In the genomic region with DNA sequence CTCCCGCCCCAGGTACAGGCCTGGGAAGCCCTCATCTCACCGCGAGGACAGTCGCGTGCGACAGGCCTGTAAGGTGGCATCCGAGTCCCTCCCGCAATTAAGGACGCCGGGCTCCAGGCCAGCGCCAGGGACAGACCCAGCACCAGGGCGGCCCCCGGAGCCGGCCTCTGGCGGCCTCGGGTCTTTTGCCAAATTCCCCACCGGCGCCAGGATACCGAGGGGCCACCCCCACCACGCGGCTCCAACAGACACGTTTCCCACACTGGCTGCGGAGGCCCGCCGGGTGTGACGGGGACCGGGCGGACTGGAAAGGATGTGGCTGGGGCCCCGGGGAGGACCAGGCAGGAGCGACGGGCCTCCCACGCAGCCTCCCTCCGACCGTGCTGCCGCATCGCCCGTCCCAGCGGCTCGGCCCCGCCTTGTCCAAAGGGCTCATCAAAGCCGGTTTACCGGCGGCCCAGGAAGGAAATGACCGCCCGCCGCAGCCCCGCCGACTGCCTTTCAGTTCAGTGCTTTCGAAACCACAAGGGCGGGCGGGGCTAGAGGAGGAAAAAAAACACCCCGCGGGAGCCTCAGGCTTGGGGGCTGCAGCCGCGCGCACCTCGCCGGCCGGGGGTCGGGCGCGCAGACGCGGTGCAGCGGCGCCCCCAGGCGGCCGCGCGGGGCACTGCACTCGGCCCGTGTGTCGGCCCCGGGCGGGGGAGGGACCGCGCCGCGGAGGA, we compare ENCODE assay signal across 1 cellular context.
TF ChIP-seq lines count a peak whose summit lies in the region.

No MANE protein-coding gene starts in this region.

TF ChIP-seq in K562, 482 proteins besides CTCF, POLR2A, EP300 and RAD21 (continued from another document and continues in another):
- TF ChIP-seq, protein P1, sequence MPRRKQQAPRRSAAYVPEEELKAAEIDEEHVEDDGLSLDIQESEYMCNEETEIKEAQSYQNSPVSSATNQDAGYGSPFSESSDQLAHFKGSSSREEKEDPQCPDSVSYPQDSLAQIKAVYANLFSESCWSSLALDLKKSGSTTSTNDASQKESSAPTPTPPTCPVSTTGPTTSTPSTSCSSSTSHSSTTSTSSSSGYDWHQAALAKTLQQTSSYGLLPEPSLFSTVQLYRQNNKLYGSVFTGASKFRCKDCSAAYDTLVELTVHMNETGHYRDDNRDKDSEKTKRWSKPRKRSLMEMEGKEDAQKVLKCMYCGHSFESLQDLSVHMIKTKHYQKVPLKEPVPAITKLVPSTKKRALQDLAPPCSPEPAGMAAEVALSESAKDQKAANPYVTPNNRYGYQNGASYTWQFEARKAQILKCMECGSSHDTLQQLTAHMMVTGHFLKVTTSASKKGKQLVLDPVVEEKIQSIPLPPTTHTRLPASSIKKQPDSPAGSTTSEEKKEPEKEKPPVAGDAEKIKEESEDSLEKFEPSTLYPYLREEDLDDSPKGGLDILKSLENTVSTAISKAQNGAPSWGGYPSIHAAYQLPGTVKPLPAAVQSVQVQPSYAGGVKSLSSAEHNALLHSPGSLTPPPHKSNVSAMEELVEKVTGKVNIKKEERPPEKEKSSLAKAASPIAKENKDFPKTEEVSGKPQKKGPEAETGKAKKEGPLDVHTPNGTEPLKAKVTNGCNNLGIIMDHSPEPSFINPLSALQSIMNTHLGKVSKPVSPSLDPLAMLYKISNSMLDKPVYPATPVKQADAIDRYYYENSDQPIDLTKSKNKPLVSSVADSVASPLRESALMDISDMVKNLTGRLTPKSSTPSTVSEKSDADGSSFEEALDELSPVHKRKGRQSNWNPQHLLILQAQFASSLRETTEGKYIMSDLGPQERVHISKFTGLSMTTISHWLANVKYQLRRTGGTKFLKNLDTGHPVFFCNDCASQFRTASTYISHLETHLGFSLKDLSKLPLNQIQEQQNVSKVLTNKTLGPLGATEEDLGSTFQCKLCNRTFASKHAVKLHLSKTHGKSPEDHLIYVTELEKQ (CRISPR knock-in tag; IDR thresholded peaks at IDR 0.05) = no peak
- TF ChIP-seq ZNF174 (CRISPR knock-in tag; IDR thresholded peaks at IDR 0.05) (no peak), SMAD2 (IDR thresholded peaks at IDR 0.05; ENCODE audit: low read depth, low read length) (no peak), TARDBP (IDR thresholded peaks at IDR 0.05) (no peak), NCOR1 (IDR thresholded peaks at IDR 0.05) (peak; percentile 33; the same call in 1 of the 2 replicates), MBD2 (IDR thresholded peaks at IDR 0.05; ENCODE audit: borderline replicate concordance, low read depth) (no peak), ESRRB (CRISPR knock-in tag; IDR thresholded peaks at IDR 0.05; ENCODE audit: borderline replicate concordance) (no peak), GATAD2A (IDR thresholded peaks at IDR 0.05) (no peak), PURB (CRISPR knock-in tag; IDR thresholded peaks at IDR 0.05; ENCODE audit: low read depth) (no peak), OTX1 (CRISPR knock-in tag; IDR thresholded peaks at IDR 0.05) (no peak), RHOXF2B (CRISPR knock-in tag; conservative IDR thresholded peaks at IDR 0.05) (no peak), PTBP1 (IDR thresholded peaks at IDR 0.05; ENCODE audit: low read depth, low read length) (no peak), JUNB (CRISPR knock-in tag; conservative IDR thresholded peaks at IDR 0.05) (no peak), ZNF77 (CRISPR knock-in tag; IDR thresholded peaks at IDR 0.05) (no peak), DNMT1 (IDR thresholded peaks at IDR 0.05) (no peak), MEF2A (IDR thresholded peaks at IDR 0.05; ENCODE audit: control insufficient read depth, low read depth, low read length) (no peak), LCOR (CRISPR knock-in tag; IDR thresholded peaks at IDR 0.05) (0 out of 2 replicates have a peak, but pooled peaks have one; percentile 48), ZNF79 (CRISPR knock-in tag; IDR thresholded peaks at IDR 0.05; ENCODE audit: low read depth) (no peak), ZNF717 (CRISPR knock-in tag; IDR thresholded peaks at IDR 0.05) (peak; percentile 28; the same call in 1 of the 2 replicates), TAF7 (tag; IDR thresholded peaks at IDR 0.05) (no peak), TCFL5 (CRISPR knock-in tag; conservative IDR thresholded peaks at IDR 0.05) (no peak), CBFA2T3 (IDR thresholded peaks at IDR 0.05) (0 out of 2 replicates have a peak, but pooled peaks have one; percentile 17), POLR2H (tag; IDR thresholded peaks at IDR 0.05; ENCODE audit: low read depth) (no peak; the same call in 1 of the 2 replicates), TCF7L2 (IDR thresholded peaks at IDR 0.05; ENCODE audit: low read depth, low read length) (no peak), ZC3H8 (IDR thresholded peaks at IDR 0.05) (no peak), NFYB (IDR thresholded peaks at IDR 0.05; ENCODE audit: extremely low read depth, insufficient read length) (no peak), ZNF551 (CRISPR knock-in tag; IDR thresholded peaks at IDR 0.05) (no peak), HDGF (IDR thresholded peaks at IDR 0.05) (no peak), ZNF41 (CRISPR knock-in tag; conservative IDR thresholded peaks at IDR 0.05) (no peak), ZNF785 (CRISPR knock-in tag; IDR thresholded peaks at IDR 0.05) (no peak), TEAD1 (CRISPR knock-in tag; IDR thresholded peaks at IDR 0.05) (peak; percentile 4 to 58; a peak in 1 of 4 replicates), MAFF (IDR thresholded peaks at IDR 0.05; ENCODE audit: low read length) (no peak), ARNT (IDR thresholded peaks at IDR 0.05) (no peak), HEY1 (CRISPR knock-in tag; IDR thresholded peaks at IDR 0.05; ENCODE audit: borderline replicate concordance) (no peak), ATF7 (IDR thresholded peaks at IDR 0.05) (peak; percentile 68; the same call in 1 of the 2 replicates), CREB1 (IDR thresholded peaks at IDR 0.05) (no peak), CREB1 (CRISPR knock-in tag; IDR thresholded peaks at IDR 0.05) (no peak; the same call in 1 of the 2 replicates), PHF8 (IDR thresholded peaks at IDR 0.05; ENCODE audit: borderline replicate concordance, low read length) (peak; percentile 49; the same call in 1 of the 2 replicates)
- TF ChIP-seq, protein P2, sequence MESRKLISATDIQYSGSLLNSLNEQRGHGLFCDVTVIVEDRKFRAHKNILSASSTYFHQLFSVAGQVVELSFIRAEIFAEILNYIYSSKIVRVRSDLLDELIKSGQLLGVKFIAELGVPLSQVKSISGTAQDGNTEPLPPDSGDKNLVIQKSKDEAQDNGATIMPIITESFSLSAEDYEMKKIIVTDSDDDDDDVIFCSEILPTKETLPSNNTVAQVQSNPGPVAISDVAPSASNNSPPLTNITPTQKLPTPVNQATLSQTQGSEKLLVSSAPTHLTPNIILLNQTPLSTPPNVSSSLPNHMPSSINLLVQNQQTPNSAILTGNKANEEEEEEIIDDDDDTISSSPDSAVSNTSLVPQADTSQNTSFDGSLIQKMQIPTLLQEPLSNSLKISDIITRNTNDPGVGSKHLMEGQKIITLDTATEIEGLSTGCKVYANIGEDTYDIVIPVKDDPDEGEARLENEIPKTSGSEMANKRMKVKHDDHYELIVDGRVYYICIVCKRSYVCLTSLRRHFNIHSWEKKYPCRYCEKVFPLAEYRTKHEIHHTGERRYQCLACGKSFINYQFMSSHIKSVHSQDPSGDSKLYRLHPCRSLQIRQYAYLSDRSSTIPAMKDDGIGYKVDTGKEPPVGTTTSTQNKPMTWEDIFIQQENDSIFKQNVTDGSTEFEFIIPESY (CRISPR knock-in tag; IDR thresholded peaks at IDR 0.05) = no peak; the same call in 1 of the 2 replicates
- TF ChIP-seq, protein P3, sequence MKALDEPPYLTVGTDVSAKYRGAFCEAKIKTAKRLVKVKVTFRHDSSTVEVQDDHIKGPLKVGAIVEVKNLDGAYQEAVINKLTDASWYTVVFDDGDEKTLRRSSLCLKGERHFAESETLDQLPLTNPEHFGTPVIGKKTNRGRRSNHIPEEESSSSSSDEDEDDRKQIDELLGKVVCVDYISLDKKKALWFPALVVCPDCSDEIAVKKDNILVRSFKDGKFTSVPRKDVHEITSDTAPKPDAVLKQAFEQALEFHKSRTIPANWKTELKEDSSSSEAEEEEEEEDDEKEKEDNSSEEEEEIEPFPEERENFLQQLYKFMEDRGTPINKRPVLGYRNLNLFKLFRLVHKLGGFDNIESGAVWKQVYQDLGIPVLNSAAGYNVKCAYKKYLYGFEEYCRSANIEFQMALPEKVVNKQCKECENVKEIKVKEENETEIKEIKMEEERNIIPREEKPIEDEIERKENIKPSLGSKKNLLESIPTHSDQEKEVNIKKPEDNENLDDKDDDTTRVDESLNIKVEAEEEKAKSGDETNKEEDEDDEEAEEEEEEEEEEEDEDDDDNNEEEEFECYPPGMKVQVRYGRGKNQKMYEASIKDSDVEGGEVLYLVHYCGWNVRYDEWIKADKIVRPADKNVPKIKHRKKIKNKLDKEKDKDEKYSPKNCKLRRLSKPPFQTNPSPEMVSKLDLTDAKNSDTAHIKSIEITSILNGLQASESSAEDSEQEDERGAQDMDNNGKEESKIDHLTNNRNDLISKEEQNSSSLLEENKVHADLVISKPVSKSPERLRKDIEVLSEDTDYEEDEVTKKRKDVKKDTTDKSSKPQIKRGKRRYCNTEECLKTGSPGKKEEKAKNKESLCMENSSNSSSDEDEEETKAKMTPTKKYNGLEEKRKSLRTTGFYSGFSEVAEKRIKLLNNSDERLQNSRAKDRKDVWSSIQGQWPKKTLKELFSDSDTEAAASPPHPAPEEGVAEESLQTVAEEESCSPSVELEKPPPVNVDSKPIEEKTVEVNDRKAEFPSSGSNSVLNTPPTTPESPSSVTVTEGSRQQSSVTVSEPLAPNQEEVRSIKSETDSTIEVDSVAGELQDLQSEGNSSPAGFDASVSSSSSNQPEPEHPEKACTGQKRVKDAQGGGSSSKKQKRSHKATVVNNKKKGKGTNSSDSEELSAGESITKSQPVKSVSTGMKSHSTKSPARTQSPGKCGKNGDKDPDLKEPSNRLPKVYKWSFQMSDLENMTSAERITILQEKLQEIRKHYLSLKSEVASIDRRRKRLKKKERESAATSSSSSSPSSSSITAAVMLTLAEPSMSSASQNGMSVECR (CRISPR knock-in tag; IDR thresholded peaks at IDR 0.05) = no peak
- TF ChIP-seq, protein P4, sequence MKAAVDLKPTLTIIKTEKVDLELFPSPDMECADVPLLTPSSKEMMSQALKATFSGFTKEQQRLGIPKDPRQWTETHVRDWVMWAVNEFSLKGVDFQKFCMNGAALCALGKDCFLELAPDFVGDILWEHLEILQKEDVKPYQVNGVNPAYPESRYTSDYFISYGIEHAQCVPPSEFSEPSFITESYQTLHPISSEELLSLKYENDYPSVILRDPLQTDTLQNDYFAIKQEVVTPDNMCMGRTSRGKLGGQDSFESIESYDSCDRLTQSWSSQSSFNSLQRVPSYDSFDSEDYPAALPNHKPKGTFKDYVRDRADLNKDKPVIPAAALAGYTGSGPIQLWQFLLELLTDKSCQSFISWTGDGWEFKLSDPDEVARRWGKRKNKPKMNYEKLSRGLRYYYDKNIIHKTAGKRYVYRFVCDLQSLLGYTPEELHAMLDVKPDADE (conservative IDR thresholded peaks at IDR 0.05; ENCODE audit: control insufficient read depth, low read depth, low read length) = peak; percentile 21; the same call in 1 of the 2 replicates
- TF ChIP-seq, protein P5, sequence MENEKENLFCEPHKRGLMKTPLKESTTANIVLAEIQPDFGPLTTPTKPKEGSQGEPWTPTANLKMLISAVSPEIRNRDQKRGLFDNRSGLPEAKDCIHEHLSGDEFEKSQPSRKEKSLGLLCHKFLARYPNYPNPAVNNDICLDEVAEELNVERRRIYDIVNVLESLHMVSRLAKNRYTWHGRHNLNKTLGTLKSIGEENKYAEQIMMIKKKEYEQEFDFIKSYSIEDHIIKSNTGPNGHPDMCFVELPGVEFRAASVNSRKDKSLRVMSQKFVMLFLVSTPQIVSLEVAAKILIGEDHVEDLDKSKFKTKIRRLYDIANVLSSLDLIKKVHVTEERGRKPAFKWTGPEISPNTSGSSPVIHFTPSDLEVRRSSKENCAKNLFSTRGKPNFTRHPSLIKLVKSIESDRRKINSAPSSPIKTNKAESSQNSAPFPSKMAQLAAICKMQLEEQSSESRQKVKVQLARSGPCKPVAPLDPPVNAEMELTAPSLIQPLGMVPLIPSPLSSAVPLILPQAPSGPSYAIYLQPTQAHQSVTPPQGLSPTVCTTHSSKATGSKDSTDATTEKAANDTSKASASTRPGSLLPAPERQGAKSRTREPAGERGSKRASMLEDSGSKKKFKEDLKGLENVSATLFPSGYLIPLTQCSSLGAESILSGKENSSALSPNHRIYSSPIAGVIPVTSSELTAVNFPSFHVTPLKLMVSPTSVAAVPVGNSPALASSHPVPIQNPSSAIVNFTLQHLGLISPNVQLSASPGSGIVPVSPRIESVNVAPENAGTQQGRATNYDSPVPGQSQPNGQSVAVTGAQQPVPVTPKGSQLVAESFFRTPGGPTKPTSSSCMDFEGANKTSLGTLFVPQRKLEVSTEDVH (IDR thresholded peaks at IDR 0.05; ENCODE audit: low read depth, partially characterized antibody) = no peak
- TF ChIP-seq, protein P6, sequence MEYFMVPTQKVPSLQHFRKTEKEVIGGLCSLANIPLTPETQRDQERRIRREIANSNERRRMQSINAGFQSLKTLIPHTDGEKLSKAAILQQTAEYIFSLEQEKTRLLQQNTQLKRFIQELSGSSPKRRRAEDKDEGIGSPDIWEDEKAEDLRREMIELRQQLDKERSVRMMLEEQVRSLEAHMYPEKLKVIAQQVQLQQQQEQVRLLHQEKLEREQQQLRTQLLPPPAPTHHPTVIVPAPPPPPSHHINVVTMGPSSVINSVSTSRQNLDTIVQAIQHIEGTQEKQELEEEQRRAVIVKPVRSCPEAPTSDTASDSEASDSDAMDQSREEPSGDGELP (CRISPR knock-in tag; IDR thresholded peaks at IDR 0.05; ENCODE audit: borderline replicate concordance) = peak; percentile 73
